In the genomic region with DNA sequence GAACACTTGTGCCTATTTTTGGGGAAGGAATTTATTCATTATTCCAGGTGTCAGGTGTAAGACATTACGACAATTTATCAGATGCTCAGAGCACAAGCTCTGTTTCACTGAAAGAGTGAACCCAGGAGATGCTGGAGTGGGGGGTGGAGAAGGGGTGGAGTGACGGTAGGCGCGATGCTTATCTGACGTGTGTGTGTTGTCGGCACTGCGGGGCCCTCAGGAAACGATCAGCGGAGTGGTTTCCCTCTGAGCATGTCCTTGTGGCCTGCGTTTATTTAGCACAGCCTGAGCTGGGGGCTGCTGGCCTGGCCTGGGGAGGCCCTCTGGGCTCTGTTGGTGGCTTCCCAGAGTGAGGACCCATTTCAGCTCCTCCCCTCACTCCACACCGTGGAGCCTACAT, we compare ENCODE assay signal across 23 cellular contexts. TPM values are rescaled to one million over a fixed set of nuclear protein-coding genes. Genes with fewer than 3 reads are reported as not detected.
A peak's percentile ranks its signal among the peaks of the same experiment; 100 is the strongest.
DNase-seq lines count a peak whose midpoint lies in the region; ATAC-seq lines count a peak whose summit lies in the region.
"Had no signal": no experiment of that assay in that cellular context is flagged by ENCODE, and none has a peak within 500 bp of the region (broad histone marks: within the 10 kb centered on the region; RNA-seq: fewer than 3 reads in every experiment).

No MANE protein-coding gene starts in this region.

- no peak overlapping the region for H3K4me3 Mint-ChIP-seq in activated naive CD4-positive, alpha-beta T cell treated with anti-CD3 and anti-CD28 coated beads for 36 hours
- peak overlapping the region in 1 of 3 donors; percentile 48 for H3K4me3 Mint-ChIP-seq in T-cell
- no peak overlapping the region for H3K4me3 Mint-ChIP-seq in activated T-helper 2 cell treated with anti-CD3 and anti-CD28 coated beads, Interferon-gamma antibody, Interleukin-2, Interleukin-4, amounts not matched to agents 10 μg/mL and 5 μg/mL and 100 μg/mL, durations not matched to agents 14 hours and 24 hours and 36 hours (ENCODE audit: low read depth)
- H3K4me3 Mint-ChIP-seq in stimulated activated effector memory CD8-positive, alpha-beta T cell treated with anti-CD3 and anti-CD28 coated beads, Interleukin-12 subunit alpha, Interleukin-12 subunit beta, amount 100 ng/mL, for 72 hours: no peak overlapping the region
- H3K4me3 Mint-ChIP-seq: neural crest cell had no signal

- ATAC-seq in T-cell (replicated peaks in 1 of 4): peak; percentile 45 to 98 (median 71)
- ATAC-seq in stimulated activated effector memory CD8-positive, alpha-beta T cell treated with anti-CD3 and anti-CD28 coated beads, Interleukin-12 subunit alpha, Interleukin-12 subunit beta, amount 100 ng/mL, for 72 hours: peak; percentile 62
- no peak for ATAC-seq in GM21381 (IDR thresholded peaks at IDR 0.05; ENCODE audit: unreplicated experiment)

- H3K9me3 Mint-ChIP-seq in activated naive CD4-positive, alpha-beta T cell treated with anti-CD3 and anti-CD28 coated beads for 36 hours: no peaks in the 10 kb centered on the region
- H3K9me3 Mint-ChIP-seq in T-cell: no peaks in the 10 kb centered on the region
- no peaks in the 10 kb centered on the region for H3K9me3 Mint-ChIP-seq in activated T-helper 2 cell treated with anti-CD3 and anti-CD28 coated beads, Interferon-gamma antibody, Interleukin-2, Interleukin-4, amounts not matched to agents 10 μg/mL and 5 μg/mL and 100 μg/mL, durations not matched to agents 14 hours and 24 hours and 36 hours
- H3K9me3 Mint-ChIP-seq in stimulated activated effector memory CD8-positive, alpha-beta T cell treated with anti-CD3 and anti-CD28 coated beads, Interleukin-12 subunit alpha, Interleukin-12 subunit beta, amount 100 ng/mL, for 72 hours: no peaks in the 10 kb centered on the region
- H3K9me3 Mint-ChIP-seq: neural crest cell had no signal

- no peaks in the 10 kb centered on the region for H3K36me3 Mint-ChIP-seq in activated naive CD4-positive, alpha-beta T cell treated with anti-CD3 and anti-CD28 coated beads for 36 hours (ENCODE audit: low read depth)
- no peaks in the 10 kb centered on the region for H3K36me3 Mint-ChIP-seq in T-cell
- no peaks in the 10 kb centered on the region for H3K36me3 Mint-ChIP-seq in activated T-helper 2 cell treated with anti-CD3 and anti-CD28 coated beads, Interferon-gamma antibody, Interleukin-2, Interleukin-4, amounts not matched to agents 10 μg/mL and 5 μg/mL and 100 μg/mL, durations not matched to agents 14 hours and 24 hours and 36 hours (ENCODE audit: low read depth)
- no peaks in the 10 kb centered on the region for H3K36me3 Mint-ChIP-seq in stimulated activated effector memory CD8-positive, alpha-beta T cell treated with anti-CD3 and anti-CD28 coated beads, Interleukin-12 subunit alpha, Interleukin-12 subunit beta, amount 100 ng/mL, for 72 hours

- POLR2A ChIA-PET in T-cell (lab: Charles Lee): interaction anchor here in 1 of 2 donors (0.6 kb wide), 1 partner anchor 15 kb away, joined by 3 read pairs; no protein-coding TSS in a partner anchor

- H3K27ac Mint-ChIP-seq in activated naive CD4-positive, alpha-beta T cell treated with anti-CD3 and anti-CD28 coated beads for 36 hours: no peak overlapping the region
- H3K27ac Mint-ChIP-seq in T-cell: peak overlapping the region in 1 of 2 donors; percentile 73
- no peak overlapping the region for H3K27ac Mint-ChIP-seq in activated T-helper 2 cell treated with anti-CD3 and anti-CD28 coated beads, Interferon-gamma antibody, Interleukin-2, Interleukin-4, amounts not matched to agents 10 μg/mL and 5 μg/mL and 100 μg/mL, durations not matched to agents 14 hours and 24 hours and 36 hours
- H3K27ac Mint-ChIP-seq in stimulated activated effector memory CD8-positive, alpha-beta T cell treated with anti-CD3 and anti-CD28 coated beads, Interleukin-12 subunit alpha, Interleukin-12 subunit beta, amount 100 ng/mL, for 72 hours: no peak overlapping the region

- H3K27me3 Mint-ChIP-seq in activated naive CD4-positive, alpha-beta T cell treated with anti-CD3 and anti-CD28 coated beads for 36 hours (ENCODE audit: low read depth): peaks cover 20% of the 10 kb centered on the region
- H3K27me3 Mint-ChIP-seq in T-cell: peaks cover 3 to 29% of the 10 kb centered on the region in 2 donors
- peaks cover 3% of the 10 kb centered on the region for H3K27me3 Mint-ChIP-seq in activated T-helper 2 cell treated with anti-CD3 and anti-CD28 coated beads, Interferon-gamma antibody, Interleukin-2, Interleukin-4, amounts not matched to agents 10 μg/mL and 5 μg/mL and 100 μg/mL, durations not matched to agents 14 hours and 24 hours and 36 hours (ENCODE audit: low read depth)

- peaks cover 12% of the 10 kb centered on the region for H3K4me1 Mint-ChIP-seq in activated naive CD4-positive, alpha-beta T cell treated with anti-CD3 and anti-CD28 coated beads for 36 hours (ENCODE audit: low read depth)
- H3K4me1 Mint-ChIP-seq in T-cell: peaks cover 9 to 14% (median 11%) of the 10 kb centered on the region in 3 donors
- peaks cover 10% of the 10 kb centered on the region for H3K4me1 Mint-ChIP-seq in activated T-helper 2 cell treated with anti-CD3 and anti-CD28 coated beads, Interferon-gamma antibody, Interleukin-2, Interleukin-4, amounts not matched to agents 10 μg/mL and 5 μg/mL and 100 μg/mL, durations not matched to agents 14 hours and 24 hours and 36 hours (ENCODE audit: low read depth)
- peaks cover 11% of the 10 kb centered on the region for H3K4me1 Mint-ChIP-seq in stimulated activated effector memory CD8-positive, alpha-beta T cell treated with anti-CD3 and anti-CD28 coated beads, Interleukin-12 subunit alpha, Interleukin-12 subunit beta, amount 100 ng/mL, for 72 hours

- peak; percentile 45 for DNase-seq in activated naive CD4-positive, alpha-beta T cell treated with anti-CD3 and anti-CD28 coated beads for 36 hours
- DNase-seq in activated naive CD4-positive, alpha-beta T cell (lab: John Stamatoyannopoulos, UW): no peak
- DNase-seq in T-cell (peak in 33 of 34 experiments; percentile 8 to 66 (median 37)), NCI-H226 (no peak), HK-2 (ENCODE audit: unreplicated experiment) (no peak)
- peak; percentile 58 for DNase-seq in activated T-helper 2 cell treated with anti-CD3 and anti-CD28 coated beads, Interferon-gamma antibody, Interleukin-2, Interleukin-4, amounts not matched to agents 10 μg/mL and 5 μg/mL and 100 μg/mL, durations not matched to agents 14 hours and 24 hours and 36 hours (ENCODE audit: low spot score)
- DNase-seq in stimulated activated effector memory CD8-positive, alpha-beta T cell treated with anti-CD3 and anti-CD28 coated beads, Interleukin-12 subunit alpha, Interleukin-12 subunit beta, amount 100 ng/mL, for 72 hours (ENCODE audit: low spot score in 2 of 2): no peak
- DNase-seq: activated gamma-delta T cell treated with Interleukin-2 at 50 U/mL for 16 hours, GM23248, kidney glomerular epithelial cell, mesenchymal stem cell, NCI-H1436 treated with DMSO at 0.1 percent for 48 hours, NCI-H2171, SHP77 treated with DMSO at 0.1 percent for 48 hours, T1000, trophoblast cell had no signal

- CTCF ChIA-PET in activated naive CD4-positive, alpha-beta T cell treated with anti-CD3 and anti-CD28 coated beads for 36 hours (lab: Charles Lee): no interaction called here
- CTCF ChIA-PET in T-cell (lab: Charles Lee): no interaction called here

- intact Hi-C loops in activated naive CD4-positive, alpha-beta T cell treated with anti-CD3 and anti-CD28 coated beads for 36 hours (cut with micrococcal nuclease): no loop called here
- intact Hi-C loops in activated T-helper 2 cell treated with anti-CD3 and anti-CD28 coated beads, Interferon-gamma antibody, Interleukin-2, Interleukin-4, amounts not matched to agents 10 μg/mL and 5 μg/mL and 100 μg/mL, durations not matched to agents 14 hours and 24 hours and 36 hours (cut with micrococcal nuclease): no loop called here

RNA-seq across cellular contexts. Expression of a gene that starts 18.8 kb away (rescaled TPM):
- not detected for total RNA-seq in activated naive CD4-positive, alpha-beta T cell treated with anti-CD3 and anti-CD28 coated beads for 36 hours
- not detected for total RNA-seq in T-cell
- not detected in 2 replicates for total RNA-seq in activated T-helper 2 cell treated with anti-CD3 and anti-CD28 coated beads, Interferon-gamma antibody, Interleukin-2, Interleukin-4, amounts not matched to agents 10 μg/mL and 5 μg/mL and 100 μg/mL, durations not matched to agents 14 hours and 24 hours and 36 hours
- total RNA-seq: astrocyte, chondrocyte, GM23248, M059J, neural crest cell, OCI-LY7, pulmonary artery endothelial cell had no signal

RNA-seq across cellular contexts. Expression of a gene that starts 30.9 kb away (rescaled TPM):
- 100 to 1,000 TPM; 126 to 127 TPM for total RNA-seq in activated naive CD4-positive, alpha-beta T cell treated with anti-CD3 and anti-CD28 coated beads for 36 hours
- 10 to 100 TPM; 29.6 to 73.2 (median 49.5) TPM for total RNA-seq in T-cell
- 108 and 119 TPM in 2 replicates for total RNA-seq in activated T-helper 2 cell treated with anti-CD3 and anti-CD28 coated beads, Interferon-gamma antibody, Interleukin-2, Interleukin-4, amounts not matched to agents 10 μg/mL and 5 μg/mL and 100 μg/mL, durations not matched to agents 14 hours and 24 hours and 36 hours

RNA-seq across cellular contexts. Expression of a gene that starts 31.2 kb away (rescaled TPM):
- total RNA-seq in activated naive CD4-positive, alpha-beta T cell treated with anti-CD3 and anti-CD28 coated beads for 36 hours: 1 to 10 TPM; 6.8 to 7.2 TPM
- 10 to 100 TPM; 16.0 to 35.3 (median 34.5) TPM for total RNA-seq in T-cell
- total RNA-seq in activated T-helper 2 cell treated with anti-CD3 and anti-CD28 coated beads, Interferon-gamma antibody, Interleukin-2, Interleukin-4, amounts not matched to agents 10 μg/mL and 5 μg/mL and 100 μg/mL, durations not matched to agents 14 hours and 24 hours and 36 hours: 35.1 and 35.3 TPM in 2 replicates

RNA-seq across cellular contexts. Expression of a gene that starts 58.8 kb away (rescaled TPM):
- not detected for total RNA-seq in activated naive CD4-positive, alpha-beta T cell treated with anti-CD3 and anti-CD28 coated beads for 36 hours
- total RNA-seq in T-cell: under 1 TPM in 2 of 5 donors, not detected in 3; 0.55 to 0.60 TPM
- total RNA-seq in activated T-helper 2 cell treated with anti-CD3 and anti-CD28 coated beads, Interferon-gamma antibody, Interleukin-2, Interleukin-4, amounts not matched to agents 10 μg/mL and 5 μg/mL and 100 μg/mL, durations not matched to agents 14 hours and 24 hours and 36 hours: not detected in 2 replicates
- total RNA-seq: astrocyte, chondrocyte, GM23248, neural crest cell, pulmonary artery endothelial cell had no signal

Comparison
In these comparisons a context has a peak if more than half of its experiments do, and no peak if none do; other contexts are left out.
1. DNase-seq: peak in activated naive CD4-positive, alpha-beta T cell treated with anti-CD3 and anti-CD28 coated beads for 36 hours (single experiment), T-cell (33 of 34) and activated T-helper 2 cell treated with anti-CD3 and anti-CD28 coated beads, Interferon-gamma antibody, Interleukin-2, Interleukin-4, amounts not matched to agents 10 μg/mL and 5 μg/mL and 100 μg/mL, durations not matched to agents 14 hours and 24 hours and 36 hours (single experiment); none in activated naive CD4-positive, alpha-beta T cell (0 of 4), stimulated activated effector memory CD8-positive, alpha-beta T cell treated with anti-CD3 and anti-CD28 coated beads, Interleukin-12 subunit alpha, Interleukin-12 subunit beta, amount 100 ng/mL, for 72 hours (0 of 2), NCI-H226 (single experiment) and HK-2 (single experiment).